In the genomic region with DNA sequence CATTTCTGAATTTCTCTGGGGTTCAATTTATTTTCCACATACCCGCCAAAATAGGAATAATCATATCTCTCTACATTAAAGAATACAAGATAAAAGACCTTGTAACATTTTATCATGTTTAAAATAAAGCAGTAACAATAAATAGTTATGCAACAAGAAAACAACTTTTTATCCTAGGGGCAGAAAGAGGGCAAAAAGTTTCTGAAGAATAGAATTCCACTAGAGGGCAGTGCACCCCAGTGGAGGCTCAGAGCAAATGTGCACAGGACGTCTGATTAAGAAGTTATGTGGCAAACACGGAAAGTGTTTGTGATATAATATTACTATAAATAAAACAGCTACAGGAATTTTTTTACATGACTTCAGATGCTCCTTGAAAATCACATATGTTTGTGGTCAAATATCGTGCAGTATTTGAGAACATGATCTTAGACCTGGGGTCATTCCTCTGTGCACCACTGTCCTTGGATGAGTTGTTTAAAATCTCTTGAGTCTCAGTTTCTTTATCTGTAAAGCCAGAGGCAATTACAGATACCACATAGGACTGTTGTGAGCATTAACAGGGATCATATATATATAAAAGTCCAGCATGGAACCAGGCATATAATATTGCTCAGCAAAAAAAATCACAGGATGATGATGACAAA, we compare ENCODE assay signal across 8 cellular contexts. TPM values are rescaled to one million over a fixed set of nuclear protein-coding genes. Genes with fewer than 3 reads are reported as not detected.
DNase-seq lines count a peak whose midpoint lies in the region; ATAC-seq, FAIRE-seq and TF ChIP-seq lines count a peak whose summit lies in the region.

No MANE protein-coding gene starts in this region.

- peak; percentile 54 for ATAC-seq in GM18907 (IDR thresholded peaks at IDR 0.05; ENCODE audit: unreplicated experiment)
- peak; percentile 65 for ATAC-seq in HG03565 (IDR thresholded peaks at IDR 0.05; ENCODE audit: unreplicated experiment)
- ATAC-seq in upper lobe of right lung = peak; percentile 91

- peak in 8 of 14 donors; percentile 2 to 24 (median 10) for DNase-seq in C1 segment of cervical spinal cord (lab: John Stamatoyannopoulos, UW)
- DNase-seq in NCI-H69 (lab: John Stamatoyannopoulos, UW) = peak; percentile 64
- peak; percentile 43 for DNase-seq in activated CD4-positive, alpha-beta T cell treated with anti-CD3 and anti-CD28 coated beads, Interleukin-2, amount 50 U/mL, for 1 hour
- DNase-seq in mucosa of gallbladder (ENCODE audit: low spot score) = peak; percentile 60
- DNase-seq in upper lobe of right lung = no peak

- intact Hi-C loops in upper lobe of right lung (cut with DNase I) = loop anchor here (10.0 kb wide), 1 partner anchor 135 kb away; a partner anchor contains a TSS

- no peaks in the 10 kb centered on the region for H3K27me3 ChIP-seq in upper lobe of right lung

- TF ChIP-seq CTCF in upper lobe of right lung (IDR thresholded peaks at IDR 0.05) = peak; percentile 86

- no peaks in the 10 kb centered on the region for H3K36me3 ChIP-seq in upper lobe of right lung

- H3K9me3 ChIP-seq in upper lobe of right lung = no peaks in the 10 kb centered on the region

- no peaks in the 10 kb centered on the region for H3K4me1 ChIP-seq in upper lobe of right lung

- no peak overlapping the region for H3K27ac ChIP-seq in upper lobe of right lung

- no peak overlapping the region for H3K4me3 ChIP-seq in upper lobe of right lung

- peak; percentile 81 for FAIRE-seq in endometrium (lab: Jason Lieb, UNC)

RNA-seq across cellular contexts. Expression of a gene that starts 13.2 kb away (rescaled TPM):
- total RNA-seq in mucosa of gallbladder = 27.7 TPM
- total RNA-seq in upper lobe of right lung = 32.2 TPM
